ENCODE assay signal across 11 cellular contexts in the genomic region with DNA sequence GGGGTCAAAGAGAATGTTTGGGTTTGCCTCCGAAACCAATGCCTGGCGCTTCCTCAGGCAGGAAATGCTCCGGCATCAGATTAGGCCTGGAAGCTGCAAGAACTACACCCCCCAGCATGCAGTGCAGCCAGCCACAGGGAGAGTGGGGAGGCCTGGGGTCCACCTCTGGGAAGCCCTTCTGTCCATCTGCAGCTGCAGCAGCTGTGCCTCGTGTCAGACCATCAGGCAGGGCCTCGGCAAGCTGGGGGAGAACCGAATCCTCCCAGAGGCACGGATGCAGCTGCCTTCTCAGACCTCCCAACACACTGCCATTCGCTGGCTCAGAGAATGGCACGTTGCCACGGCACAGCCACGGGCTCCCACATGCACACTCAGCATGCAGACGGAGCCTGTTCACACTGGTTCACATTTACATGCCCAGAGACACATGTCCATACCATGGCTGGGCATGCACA. TPM values are rescaled to one million over a fixed set of nuclear protein-coding genes. Genes with fewer than 3 reads are reported as not detected.
DNase-seq lines count a peak whose midpoint lies in the region; FAIRE-seq and TF ChIP-seq lines count a peak whose summit lies in the region.
"Had no signal": no experiment of that assay in that cellular context is flagged by ENCODE, and none has a peak within 500 bp of the region (broad histone marks: within the 10 kb centered on the region; RNA-seq: fewer than 3 reads in every experiment).

No MANE protein-coding gene starts in this region.

- H3K4me3 Mint-ChIP-seq in astrocyte (ENCODE audit: unreplicated experiment): no peak overlapping the region
- H3K4me3 Mint-ChIP-seq: activated CD8-positive, alpha-beta T cell treated with anti-CD3 and anti-CD28 coated beads for 36 hours; stimulated activated effector memory CD8-positive, alpha-beta T cell treated with anti-CD3 and anti-CD28 coated beads, Interleukin-12 subunit alpha, Interleukin-12 subunit beta, amount 100 ng/mL, for 72 hours had no signal

- peaks cover 5% of the 10 kb centered on the region for H3K9me3 Mint-ChIP-seq in astrocyte (ENCODE audit: unreplicated experiment)
- H3K9me3 Mint-ChIP-seq: activated CD8-positive, alpha-beta T cell treated with anti-CD3 and anti-CD28 coated beads for 36 hours; stimulated activated effector memory CD8-positive, alpha-beta T cell treated with anti-CD3 and anti-CD28 coated beads, Interleukin-12 subunit alpha, Interleukin-12 subunit beta, amount 100 ng/mL, for 72 hours had no signal

- H3K9me3 ChIP-seq in astrocyte (ENCODE audit: insufficient read depth, low read depth, low read length): no peaks in the 10 kb centered on the region
- H3K9me3 ChIP-seq in trophoblast cell (ENCODE audit: insufficient read depth, low read depth, low read length): no peaks in the 10 kb centered on the region
- no peaks in the 10 kb centered on the region for H3K9me3 ChIP-seq in tibial nerve
- no peaks in the 10 kb centered on the region for H3K9me3 ChIP-seq in sigmoid colon

- H4K12ac ChIP-seq in trophoblast cell (ENCODE audit: low read depth, low read length): no peak overlapping the region

- DNase-seq in GF-D8 (lab: John Stamatoyannopoulos, UW) (peak; percentile 72), astrocyte (ENCODE audit: low read depth) (peak; percentile 10), head of caudate nucleus (peak; percentile 60 to 94 (median 86)), trophoblast cell (no peak), NCI-H2081 treated with DMSO at 0.1 percent for 48 hours (lab: John Stamatoyannopoulos, UW) (no peak), tibial nerve (ENCODE audit: low spot score in 2 of 2) (no peak), sigmoid colon (no peak)
- DNase-seq in stimulated activated CD4-positive, alpha-beta T cell treated with anti-CD3 and anti-CD28 coated beads, Interleukin-2, amount 100 ng/mL, for 24 hours: no peak
- DNase-seq: activated CD8-positive, alpha-beta T cell treated with anti-CD3 and anti-CD28 coated beads for 36 hours had no signal

- no peak overlapping the region for H2BK5ac ChIP-seq in trophoblast cell (ENCODE audit: low read depth, low read length, poor library complexity)

- H3K4me3 ChIP-seq in astrocyte (ENCODE audit: insufficient read depth, low read depth, low read length) (no peak overlapping the region), trophoblast cell (ENCODE audit: low read depth, low read length) (peak overlapping the region; percentile 15), tibial nerve (no peak overlapping the region), sigmoid colon (no peak overlapping the region)
- H3K4me3 ChIP-seq: SK-N-MC had no signal

- H3K79me2 ChIP-seq in astrocyte (ENCODE audit: insufficient read depth, low read length): no peaks in the 10 kb centered on the region
- no peaks in the 10 kb centered on the region for H3K79me2 ChIP-seq in trophoblast cell (ENCODE audit: control insufficient read depth, insufficient read depth, low read length, poor library complexity)

- H3K36me3 ChIP-seq in astrocyte (ENCODE audit: insufficient read depth, low read length) (no peaks in the 10 kb centered on the region), trophoblast cell (ENCODE audit: control insufficient read depth in 1 of 2, insufficient read depth in 2 of 2, low read length in 2 of 2) (peaks cover 13 to 18% of the 10 kb centered on the region in 2 experiments), tibial nerve (peaks cover 0 to 37% (median 0%) of the 10 kb centered on the region in 3 donors), sigmoid colon (peaks cover 0 to under 1% (median 0%) of the 10 kb centered on the region in 4 donors)

- H4K8ac ChIP-seq in trophoblast cell (ENCODE audit: low read depth, low read length): no peak overlapping the region

- H3K27ac ChIP-seq in astrocyte (ENCODE audit: low read depth, low read length) (no peak overlapping the region), trophoblast cell (ENCODE audit: low read depth, low read length) (no peak overlapping the region), tibial nerve (peak overlapping the region in 1 of 4 donors; percentile 1), sigmoid colon (peak overlapping the region in 2 of 4 donors; percentile 18 to 54)
- H3K27ac ChIP-seq: SK-N-MC had no signal

- H3K27me3 Mint-ChIP-seq in astrocyte (ENCODE audit: low read depth, unreplicated experiment): peaks cover 43% of the 10 kb centered on the region
- H3K27me3 Mint-ChIP-seq: activated CD8-positive, alpha-beta T cell treated with anti-CD3 and anti-CD28 coated beads for 36 hours had no signal

- H3K27me3 ChIP-seq in astrocyte (ENCODE audit: insufficient read depth, low read length): no peaks in the 10 kb centered on the region
- H3K27me3 ChIP-seq in trophoblast cell (ENCODE audit: insufficient read depth, low read length): no peaks in the 10 kb centered on the region
- H3K27me3 ChIP-seq in tibial nerve: no peaks in the 10 kb centered on the region
- H3K27me3 ChIP-seq in sigmoid colon: no peaks in the 10 kb centered on the region

- intact Hi-C loops in head of caudate nucleus (cut with DNase I): no loop called here
- intact Hi-C loops in sigmoid colon (cut with DNase I): loop anchor here (1.0 kb wide), 1 partner anchor 58 kb away; a partner anchor contains a TSS

- TF ChIP-seq POLR2A in tibial nerve (IDR thresholded peaks at IDR 0.05): no peak
- no peak for TF ChIP-seq POLR2A in sigmoid colon (IDR thresholded peaks at IDR 0.05)

- H3K4me1 Mint-ChIP-seq in astrocyte (ENCODE audit: low read depth, unreplicated experiment): peaks cover 7% of the 10 kb centered on the region

- no peaks in the 10 kb centered on the region for H3K79me1 ChIP-seq in trophoblast cell (ENCODE audit: low read length)

- H3K4me2 ChIP-seq in astrocyte (ENCODE audit: low read length) (peak overlapping the region; percentile 61), trophoblast cell (ENCODE audit: low read length) (no peak overlapping the region)

- H2AFZ ChIP-seq in astrocyte (ENCODE audit: low read depth, low read length): peak overlapping the region; percentile 14
- no peak overlapping the region for H2AFZ ChIP-seq in trophoblast cell (ENCODE audit: insufficient read depth, low read length, poor library complexity)

- H3K4ac ChIP-seq in trophoblast cell (ENCODE audit: low read depth, low read length): no peak overlapping the region

- H2BK120ac ChIP-seq in trophoblast cell (ENCODE audit: insufficient read depth, low read length, poor library complexity): no peak overlapping the region

- H2AK5ac ChIP-seq in trophoblast cell (ENCODE audit: low read length): no peak overlapping the region

- H3K36me3 Mint-ChIP-seq in astrocyte (ENCODE audit: low read depth, unreplicated experiment): peaks cover 18% of the 10 kb centered on the region
- H3K36me3 Mint-ChIP-seq: stimulated activated effector memory CD8-positive, alpha-beta T cell treated with anti-CD3 and anti-CD28 coated beads, Interleukin-12 subunit alpha, Interleukin-12 subunit beta, amount 100 ng/mL, for 72 hours had no signal

- no peak overlapping the region for H3K27ac Mint-ChIP-seq in astrocyte (ENCODE audit: unreplicated experiment)
- H3K27ac Mint-ChIP-seq: activated CD8-positive, alpha-beta T cell treated with anti-CD3 and anti-CD28 coated beads for 36 hours had no signal

- H3K14ac ChIP-seq in trophoblast cell (ENCODE audit: low read length): no peak overlapping the region

- TF ChIP-seq CTCF in astrocyte (IDR thresholded peaks at IDR 0.05; ENCODE audit: insufficient read depth, low read depth, low read length) (no peak), tibial nerve (IDR thresholded peaks at IDR 0.05) (no peak), sigmoid colon (IDR thresholded peaks at IDR 0.05) (no peak)

- H3K9ac ChIP-seq in astrocyte (ENCODE audit: low read length) (no peak overlapping the region), trophoblast cell (ENCODE audit: low read length) (peak overlapping the region; percentile 21)

- H4K91ac ChIP-seq in trophoblast cell (ENCODE audit: low read depth, low read length): no peak overlapping the region

- H3K4me1 ChIP-seq in astrocyte (ENCODE audit: insufficient read depth, low read length) (peaks cover 19% of the 10 kb centered on the region), trophoblast cell (ENCODE audit: control insufficient read depth in 1 of 2, insufficient read depth in 2 of 2, low read length in 2 of 2) (no peaks in the 10 kb centered on the region), tibial nerve (peaks cover 0 to 34% (median 19%) of the 10 kb centered on the region in 4 donors), sigmoid colon (peaks cover 0 to 19% (median 16%) of the 10 kb centered on the region in 4 donors)

- peaks cover 3% of the 10 kb centered on the region for H4K20me1 ChIP-seq in astrocyte (ENCODE audit: insufficient read depth, low read length)

- no peak overlapping the region for H2BK12ac ChIP-seq in trophoblast cell (ENCODE audit: low read length)

- no CpG with 5 or more reads among the region's 12 CpGs for WGBS in trophoblast cell (ENCODE audit: extremely low coverage, insufficient coverage, insufficient read length)
- WGBS in tibial nerve, 2 donors: 4 to 26% methylated on average over 11 to 12 of the region's 12 CpGs
- WGBS in sigmoid colon, 2 donors: 74 to 85% methylated on average over 12 of the region's 12 CpGs

- no peak overlapping the region for H3K18ac ChIP-seq in trophoblast cell (ENCODE audit: low read length)

- no peak for TF ChIP-seq EP300 in tibial nerve (IDR thresholded peaks at IDR 0.05)
- TF ChIP-seq EP300 in sigmoid colon (IDR thresholded peaks at IDR 0.05): no peak

- no peak for FAIRE-seq in astrocyte (lab: Jason Lieb, UNC)

- H3K23ac ChIP-seq in trophoblast cell (ENCODE audit: low read length): no peak overlapping the region

RNA-seq across cellular contexts. Expression of a gene that starts 57.4 kb away (rescaled TPM):
- total RNA-seq in astrocyte (16.9 and 17.7 TPM in 2 replicates), tibial nerve (10 to 100 TPM in 3 of 4 donors, 1 to 10 TPM in 1; 6.0 to 29.1 (median 14.0) TPM), sigmoid colon (1 to 10 TPM in 3 of 4 donors, under 1 TPM in 1; 0.16 to 1.7 (median 1.1) TPM)
- polyA plus RNA-seq in trophoblast cell (2013): 16.6 and 16.8 TPM in 2 replicates
- 10 to 100 TPM in 1 of 3 donors, 1 to 10 TPM in 2; 2.8 to 19.0 (median 6.6) TPM for polyA plus RNA-seq in sigmoid colon

Comparison
In these comparisons a context has a peak if more than half of its experiments do, and no peak if none do; other contexts are left out.
1. DNase-seq: peak in GF-D8 (single experiment), astrocyte (single experiment) and head of caudate nucleus (42 of 42); none in trophoblast cell (0 of 2), stimulated activated CD4-positive, alpha-beta T cell treated with anti-CD3 and anti-CD28 coated beads, Interleukin-2, amount 100 ng/mL, for 24 hours (0 of 2), NCI-H2081 treated with DMSO at 0.1 percent for 48 hours (single experiment), tibial nerve (0 of 2) and sigmoid colon (single experiment).